21 cellular contexts compared by ENCODE assay signal in genomic region chr6:67884442-67884841, GRCh38.
"Had no signal": no experiment of that assay in that cellular context is flagged by ENCODE, and none has a peak within 500 bp of the region (broad histone marks: within the 10 kb centered on the region; RNA-seq: fewer than 3 reads in every experiment).

No MANE protein-coding gene starts in this region.

- H3K36me3 ChIP-seq: SJSA1 had no signal

- DNase-seq: Karpas-422, KG1, MM.1S, NCI-H1092 treated with DMSO at 0.1 percent for 48 hours, NCI-H1436, NCI-H187, NCI-H2029, NCI-H2081 treated with DMSO at 0.1 percent for 48 hours, NCI-H2171, NCI-H345, NCI-H446 treated with DMSO at 0.1 percent for 48 hours, NCI-H524 treated with DMSO at 0.1 percent for 48 hours, NCI-H69, NCI-H774, PC-3, SHP77 treated with DMSO at 0.1 percent for 48 hours had no signal

- H3K4me3 ChIP-seq: SJSA1, SK-N-MC had no signal

- H3K9me3 ChIP-seq: SJSA1 had no signal

- H3K4me1 ChIP-seq: SJSA1 had no signal

- H3K27ac ChIP-seq: HL-60, SJSA1, SK-N-MC had no signal

- ATAC-seq: Panc1, PC-3, Right ventricle myocardium inferior had no signal

- H3K27me3 ChIP-seq: SJSA1 had no signal
